Comparison of ENCODE assay signal across 28 cellular contexts in genomic region chr17:72087876-72088275, GRCh38. TPM values are rescaled to one million over a fixed set of nuclear protein-coding genes. Genes with fewer than 3 reads are reported as not detected.
DNase-seq lines count a peak whose midpoint lies in the region; ATAC-seq, FAIRE-seq and TF ChIP-seq lines count a peak whose summit lies in the region.
"Had no signal": no experiment of that assay in that cellular context is flagged by ENCODE, and none has a peak within 500 bp of the region (broad histone marks: within the 10 kb centered on the region; RNA-seq: fewer than 3 reads in every experiment).

No MANE protein-coding gene starts in this region.

- H3K36me3 ChIP-seq in endodermal cell (ENCODE audit: control insufficient read depth, insufficient read depth, low read length) (no peaks in the 10 kb centered on the region), keratinocyte (ENCODE audit: control insufficient read depth in 2 of 2, extremely low read depth in 1 of 2, insufficient read depth in 2 of 2, low read length in 2 of 2) (no peaks in the 10 kb centered on the region), HAP-1 (replicated peaks) (no peaks in the 10 kb centered on the region)
- H3K36me3 ChIP-seq: BE2C, BLaER1 had no signal

- dilution Hi-C loops in keratinocyte (cut with MboI; ENCODE audit: extremely low pct_ligation_motif_present, low sequenced_read_pairs), result no loop called here

- H3K27me3 ChIP-seq in endodermal cell (ENCODE audit: control insufficient read depth, insufficient read depth, low read length, poor library complexity, severe bottlenecking), result peaks cover 7% of the 10 kb centered on the region
- H3K27me3 ChIP-seq in keratinocyte (ENCODE audit: control insufficient read depth, extremely low read depth, insufficient read depth, low read length), result no peaks in the 10 kb centered on the region
- no peaks in the 10 kb centered on the region for H3K27me3 ChIP-seq in HAP-1 (ENCODE audit: low read depth)
- H3K27me3 ChIP-seq: BE2C, BLaER1 had no signal

- CTCF ChIA-PET in HEK293T (lab: Yijun Ruan, JAX), result interaction anchor here (0.6 kb wide), 1 partner anchor 110 kb away, joined by 5 read pairs; no protein-coding TSS in a partner anchor

- no peaks in the 10 kb centered on the region for H3K79me2 ChIP-seq in keratinocyte (ENCODE audit: control insufficient read depth, insufficient read depth, low read length)

- no peaks in the 10 kb centered on the region for H3K4me1 Mint-ChIP-seq in endodermal cell
- H3K4me1 Mint-ChIP-seq: CD14-positive monocyte; CD4-positive, alpha-beta memory T cell; CD8-positive, alpha-beta memory T cell had no signal

- POLR2A ChIA-PET in HEK293T (lab: Yijun Ruan, JAX), result no interaction called here

- H3K9me1 ChIP-seq in keratinocyte (ENCODE audit: control insufficient read depth, extremely low read depth, insufficient read depth, low read length), result no peaks in the 10 kb centered on the region

- H3K4me2 ChIP-seq in keratinocyte (ENCODE audit: control insufficient read depth, extremely low read depth, insufficient read depth, low read depth, low read length), result no peak overlapping the region
- H3K4me2 ChIP-seq: BLaER1 had no signal

- ATAC-seq in stimulated activated naive CD8-positive, alpha-beta T cell treated with anti-CD3 and anti-CD28 coated beads, Interleukin-15, Interleukin-2, amounts not matched to agents 100 U/mL and 50 U/mL, for 24 hours, result no peak
- ATAC-seq: GM12878 had no signal

- H3K9me3 ChIP-seq in endodermal cell (ENCODE audit: control insufficient read depth, low read length) (no peaks in the 10 kb centered on the region), keratinocyte (ENCODE audit: control insufficient read depth, low read depth, low read length) (no peaks in the 10 kb centered on the region), HAP-1 (no peaks in the 10 kb centered on the region)
- H3K9me3 ChIP-seq: BE2C, BLaER1 had no signal

- H3K9ac ChIP-seq in endodermal cell (ENCODE audit: extremely low read depth, low read length, poor library complexity, severe bottlenecking) (no peak overlapping the region), keratinocyte (ENCODE audit: control insufficient read depth, extremely low read depth, insufficient read depth, low read length) (no peak overlapping the region)
- H3K9ac ChIP-seq: BLaER1 had no signal

- in situ Hi-C loops in HAP-1 (cut with MboI; ENCODE audit: low sequenced_read_pairs), result no loop called here

- no peaks in the 10 kb centered on the region for H4K20me1 ChIP-seq in keratinocyte (ENCODE audit: control insufficient read depth, extremely low read depth, insufficient read depth, low read length)
- H4K20me1 ChIP-seq: BLaER1 had no signal

- no peak overlapping the region for H3K27ac Mint-ChIP-seq in endodermal cell
- H3K27ac Mint-ChIP-seq: CD14-positive monocyte; CD4-positive, alpha-beta memory T cell; CD4-positive, CD25-positive, alpha-beta regulatory T cell; CD8-positive, alpha-beta memory T cell had no signal

- H3K4me3 Mint-ChIP-seq in endodermal cell, result no peak overlapping the region
- H3K4me3 Mint-ChIP-seq: CD14-positive monocyte; CD4-positive, alpha-beta memory T cell; CD4-positive, CD25-positive, alpha-beta regulatory T cell; CD8-positive, alpha-beta memory T cell had no signal

- H3K9me3 Mint-ChIP-seq in endodermal cell, result no peaks in the 10 kb centered on the region

- H2AFZ ChIP-seq in keratinocyte (ENCODE audit: control insufficient read depth, low read length), result no peak overlapping the region

- H3K36me3 Mint-ChIP-seq in endodermal cell (ENCODE audit: low read depth), result no peaks in the 10 kb centered on the region
- H3K36me3 Mint-ChIP-seq: CD14-positive monocyte; CD4-positive, alpha-beta memory T cell; CD4-positive, CD25-positive, alpha-beta regulatory T cell had no signal

- H3K27ac ChIP-seq in endodermal cell (ENCODE audit: low read depth, low read length) (no peak overlapping the region), keratinocyte (ENCODE audit: control insufficient read depth, insufficient read depth, low read length) (no peak overlapping the region)
- H3K27ac ChIP-seq: BLaER1 had no signal

- H3K4me1 ChIP-seq in endodermal cell (ENCODE audit: control insufficient read depth, insufficient read depth, low read length) (no peaks in the 10 kb centered on the region), keratinocyte (ENCODE audit: control insufficient read depth, extremely low read depth, insufficient read depth, low read length) (no peaks in the 10 kb centered on the region), HAP-1 (no peaks in the 10 kb centered on the region)
- H3K4me1 ChIP-seq: BE2C had no signal

- peaks cover 27% of the 10 kb centered on the region for H3K27me3 Mint-ChIP-seq in endodermal cell (ENCODE audit: insufficient read depth)
- H3K27me3 Mint-ChIP-seq: CD4-positive, CD25-positive, alpha-beta regulatory T cell; CD8-positive, alpha-beta memory T cell had no signal

- no peak for DNase-seq in HEK293T (ENCODE audit: extremely low spot score)
- DNase-seq in endodermal cell, result peak; percentile 13
- no peak for DNase-seq in keratinocyte (ENCODE audit: low read depth, low spot score)
- DNase-seq in HAP-1 (ENCODE audit: low spot score in 2 of 2), result no peak
- no peak for DNase-seq in activated naive CD4-positive, alpha-beta T cell (lab: John Stamatoyannopoulos, UW)
- no peak for DNase-seq in stimulated activated naive CD8-positive, alpha-beta T cell treated with anti-CD3 and anti-CD28 coated beads, Interleukin-15, Interleukin-2, amounts not matched to agents 100 U/mL and 50 U/mL, for 24 hours
- DNase-seq: 8988T; ACHN; BE2C; C1 segment of cervical spinal cord; CD4-positive, alpha-beta memory T cell; CD4-positive, CD25-positive, alpha-beta regulatory T cell; CD8-positive, alpha-beta memory T cell; COR-L47; DMS 273 treated with DMSO at 0.1 percent for 48 hours; DMS153; DMS53; DMS79; DND-41; EL; GDM1 had no signal

- FAIRE-seq in keratinocyte (lab: Jason Lieb, UNC), result peak; percentile 9
- FAIRE-seq: GM12878, GM12892, GM18507, GM19239 had no signal

- H3K4me3 ChIP-seq in endodermal cell (ENCODE audit: low read length), result no peak overlapping the region
- H3K4me3 ChIP-seq in keratinocyte (ENCODE audit: control insufficient read depth in 2 of 3, extremely low read depth in 1 of 3, insufficient read depth in 2 of 3, low read depth in 1 of 3, low read length in 3 of 3), result no peak overlapping the region
- no peak overlapping the region for H3K4me3 ChIP-seq in HAP-1
- H3K4me3 ChIP-seq: BLaER1, GM12878 had no signal

- TF ChIP-seq CTCF in endodermal cell (conservative IDR thresholded peaks at IDR 0.05) (no peak), keratinocyte (optimal IDR thresholded peaks at IDR 0.05 in 1 of 3, IDR thresholded peaks at IDR 0.05 in 1 of 3, conservative IDR thresholded peaks at IDR 0.05 in 1 of 3; ENCODE audit: extremely low read depth in 1 of 3, insufficient read depth in 2 of 3, low read length in 3 of 3) (no peak)

- 100% methylated on average over 1 of the region's 1 CpG; no CpG with 5 or more reads in 1 of the 2 experiments for WGBS in endodermal cell (ENCODE audit: insufficient coverage in 1 of 2, insufficient read length in 1 of 2), 2 experiments

TF ChIP-seq in HEK293T, 16 proteins besides CTCF, POLR2A, EP300 and RAD21:
- TF ChIP-seq ARNT (IDR thresholded peaks at IDR 0.05) (no peak), SUZ12 (IDR thresholded peaks at IDR 0.05) (no peak), ZNF384 (IDR thresholded peaks at IDR 0.05) (no peak), FOXK2 (IDR thresholded peaks at IDR 0.05) (no peak), L3MBTL2 (conservative IDR thresholded peaks at IDR 0.05) (no peak), TARDBP (IDR thresholded peaks at IDR 0.05) (no peak), NFRKB (IDR thresholded peaks at IDR 0.05) (no peak), ELF4 (IDR thresholded peaks at IDR 0.05) (no peak), FOXM1 (IDR thresholded peaks at IDR 0.05; ENCODE audit: borderline replicate concordance) (0 out of 2 replicates have a peak, but pooled peaks have one; percentile 12)
TF ChIP-seq in HEK293T: peak in this region for 1.

RNA-seq across cellular contexts. Expression of gene SOX9, which starts 32.9 kb away (rescaled TPM):
- total RNA-seq in endodermal cell, result 1 to 10 TPM in 1 of 2 donors, under 1 TPM in 1; 0.46 to 1.3 TPM
- polyA plus RNA-seq in endodermal cell (2013, experiment 1 of 2), result 35.3 TPM
- 32.2 TPM for polyA plus RNA-seq in endodermal cell (2013, experiment 2 of 2)
- polyA plus RNA-seq in keratinocyte, result 9.2 to 47.3 TPM (median 15.8 TPM) in 3 replicates
- 32.8 TPM for polyA plus RNA-seq in keratinocyte (2011; ENCODE audit: low read depth)
- polyA plus RNA-seq in keratinocyte (2011; cell fraction: cytosol; rRNA removed), result 16.7 and 18.7 TPM in 2 replicates
- 45.0 and 49.8 TPM in 2 replicates for polyA plus RNA-seq in keratinocyte (2011; cell fraction: nucleus; rRNA removed)
- 53.1 and 101 TPM in 2 replicates for polyA plus RNA-seq in keratinocyte (2012; ENCODE audit: low replicate concordance)
- 7.0 to 54.7 TPM (median 14.0 TPM) in 3 replicates for polyA minus RNA-seq in keratinocyte
- polyA minus RNA-seq in keratinocyte (2011; cell fraction: cytosol; rRNA and poly(A)+ RNA removed), result 57.7 TPM
- polyA minus RNA-seq in keratinocyte (2011; cell fraction: nucleus; rRNA and poly(A)+ RNA removed), result 63.2 and 68.6 TPM in 2 replicates
- total RNA-seq: CD4-positive, alpha-beta memory T cell; CD4-positive, CD25-positive, alpha-beta regulatory T cell; CD8-positive, alpha-beta memory T cell; G401 had no signal
- polyA plus RNA-seq: CD14-positive monocyte; CD4-positive, alpha-beta memory T cell; CD4-positive, CD25-positive, alpha-beta regulatory T cell; CD8-positive, alpha-beta memory T cell had no signal
